In the genomic region with DNA sequence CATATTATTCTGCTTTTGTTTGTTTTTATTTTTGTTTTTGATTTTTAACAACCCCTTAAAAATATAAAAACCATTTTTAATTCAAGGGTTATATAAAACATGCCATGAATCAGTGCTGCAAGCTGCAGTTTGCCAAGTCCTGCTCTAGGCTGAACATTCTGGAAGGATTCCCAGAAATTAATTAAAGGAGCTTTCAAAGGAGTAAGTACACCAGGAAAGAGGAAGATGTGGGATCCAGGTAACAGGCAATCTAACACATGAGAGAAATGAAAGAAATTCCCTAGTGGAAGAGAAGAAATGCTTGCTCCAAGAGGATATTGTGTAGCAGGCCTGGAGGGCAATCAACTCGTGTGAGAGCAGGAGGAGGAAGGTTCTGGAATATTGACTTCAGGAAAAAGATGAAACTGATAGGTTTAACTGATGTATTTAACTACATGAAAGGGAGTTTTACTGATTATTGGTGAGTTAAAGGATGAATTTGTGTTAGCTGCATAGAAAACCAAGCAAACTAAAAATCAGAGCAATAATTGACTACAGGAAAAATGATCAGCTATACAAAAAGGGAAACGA, we compare ENCODE assay signal across 14 cellular contexts.
DNase-seq lines count a peak whose midpoint lies in the region; ATAC-seq, FAIRE-seq and TF ChIP-seq lines count a peak whose summit lies in the region.
"Had no signal": no experiment of that assay in that cellular context is flagged by ENCODE, and none has a peak within 500 bp of the region (broad histone marks: within the 10 kb centered on the region; RNA-seq: fewer than 3 reads in every experiment).

No MANE protein-coding gene starts in this region.

- no peaks in the 10 kb centered on the region for H3K36me3 Mint-ChIP-seq in nephron (ENCODE audit: low read depth)
- no peaks in the 10 kb centered on the region for H3K36me3 Mint-ChIP-seq in CD4-positive, alpha-beta memory T cell
- H3K36me3 Mint-ChIP-seq: stimulated activated memory B cell treated with anti-CD40 and anti-IgM and Interleukin-4, amounts not matched to agents 10 μg/mL and 1 μg/mL and 100 μg/mL, for 72 hours had no signal

- H3K4me1 ChIP-seq in GM23248 (ENCODE audit: insufficient read depth) = peaks cover 32% of the 10 kb centered on the region
- no peaks in the 10 kb centered on the region for H3K4me1 ChIP-seq in CD4-positive, alpha-beta memory T cell (ENCODE audit: insufficient read depth, low read length)

- 94 to 96% methylated on average over 2 of the region's 2 CpGs for WGBS in GM23248 (ENCODE audit: low coverage in 1 of 2, low lambda C conversion rate in 2 of 2, missing lambda C conversion rate in 2 of 2), 2 experiments

- H3K79me2 ChIP-seq in GM23248 (ENCODE audit: insufficient read depth) = no peaks in the 10 kb centered on the region

- no peak overlapping the region for H3K9ac ChIP-seq in GM23248

- intact Hi-C loops in CD4-positive, alpha-beta memory T cell (cut with micrococcal nuclease) = no loop called here

- peaks cover 27% of the 10 kb centered on the region for H3F3A ChIP-seq in GM23248 (ENCODE audit: insufficient read depth)

- POLR2A ChIA-PET in CD4-positive, alpha-beta memory T cell (lab: Charles Lee; ENCODE audit: partially characterized antibody) = no interaction called here

- no peak overlapping the region for H2AFZ ChIP-seq in GM23248

- H3K27ac Mint-ChIP-seq in nephron = peak overlapping the region in 2 of 3 experiments; percentile 48 to 66
- H3K27ac Mint-ChIP-seq in CD4-positive, alpha-beta memory T cell = no peak overlapping the region
- H3K27ac Mint-ChIP-seq: stimulated activated memory B cell treated with anti-CD40 and anti-IgM and Interleukin-4, amounts not matched to agents 10 μg/mL and 1 μg/mL and 100 μg/mL, for 72 hours had no signal

- no peak for TF ChIP-seq CTCF in nephron (IDR thresholded peaks at IDR 0.05; ENCODE audit: unreplicated experiment in 3 of 3)

- no peak overlapping the region for H3K4me2 ChIP-seq in GM23248 (ENCODE audit: unreplicated experiment)

- H3K36me3 ChIP-seq in GM23248 (ENCODE audit: low read depth) = no peaks in the 10 kb centered on the region
- no peaks in the 10 kb centered on the region for H3K36me3 ChIP-seq in CD4-positive, alpha-beta memory T cell (ENCODE audit: insufficient read depth, low read length)

- H4K20me1 ChIP-seq in GM23248 (ENCODE audit: insufficient read depth) = no peaks in the 10 kb centered on the region

- peak; percentile 85 for DNase-seq in GM23248
- peak; percentile 75 for DNase-seq in RPMI7951 (ENCODE audit: low read depth)
- DNase-seq in activated CD4-positive, alpha-beta T cell treated with anti-CD3 and anti-CD28 coated beads, Interleukin-2, amount 50 U/mL, for 48 hours = no peak
- no peak for DNase-seq in stimulated activated CD4-positive, alpha-beta T cell treated with anti-CD3 and anti-CD28 coated beads, Interleukin-1b, Interleukin-23, amount 100 ng/mL, for 48 hours
- DNase-seq in CD4-positive, alpha-beta memory T cell = no peak
- DNase-seq: activated T-cell treated with anti-CD3 and anti-CD28 coated beads, Interleukin-2, amount 50 U/mL, for 1 hour; aorta; erythroblast; GOT3; NCI-H2107 had no signal

- H3K9me2 ChIP-seq in GM23248 (ENCODE audit: insufficient read depth) = no peaks in the 10 kb centered on the region

- no peak overlapping the region; the same call in 1 of the 2 replicates for H3K27ac ChIP-seq in GM23248
- H3K27ac ChIP-seq in CD4-positive, alpha-beta memory T cell (ENCODE audit: low read depth, low read length) = no peak overlapping the region

- no peak overlapping the region for H3K4me3 Mint-ChIP-seq in nephron
- H3K4me3 Mint-ChIP-seq in CD4-positive, alpha-beta memory T cell = no peak overlapping the region
- H3K4me3 Mint-ChIP-seq: stimulated activated memory B cell treated with anti-CD40 and anti-IgM and Interleukin-4, amounts not matched to agents 10 μg/mL and 1 μg/mL and 100 μg/mL, for 72 hours had no signal

- ATAC-seq in HG02852 (IDR thresholded peaks at IDR 0.05; ENCODE audit: unreplicated experiment) = no peak
- ATAC-seq: stimulated activated memory B cell treated with anti-CD40 and anti-IgM and Interleukin-4, amounts not matched to agents 10 μg/mL and 1 μg/mL and 100 μg/mL, for 72 hours had no signal

- H3K27me3 Mint-ChIP-seq in nephron (ENCODE audit: low read depth) = no peaks in the 10 kb centered on the region
- H3K27me3 Mint-ChIP-seq in CD4-positive, alpha-beta memory T cell = peaks cover 0 to 1% of the 10 kb centered on the region in 2 donors
- H3K27me3 Mint-ChIP-seq: stimulated activated memory B cell treated with anti-CD40 and anti-IgM and Interleukin-4, amounts not matched to agents 10 μg/mL and 1 μg/mL and 100 μg/mL, for 72 hours had no signal

- in situ Hi-C loops in GM23248 (cut with MboI) = no loop called here

- peaks cover 18% of the 10 kb centered on the region for H3K4me1 Mint-ChIP-seq in nephron
- H3K4me1 Mint-ChIP-seq in CD4-positive, alpha-beta memory T cell = no peaks in the 10 kb centered on the region
- H3K4me1 Mint-ChIP-seq: stimulated activated memory B cell treated with anti-CD40 and anti-IgM and Interleukin-4, amounts not matched to agents 10 μg/mL and 1 μg/mL and 100 μg/mL, for 72 hours had no signal

- no peak overlapping the region for H3K4me3 ChIP-seq in GM23248
- no peak overlapping the region for H3K4me3 ChIP-seq in CD4-positive, alpha-beta memory T cell (ENCODE audit: low read length in 2 of 2)

- CTCF ChIA-PET in CD4-positive, alpha-beta memory T cell (lab: Charles Lee; ENCODE audit: partially characterized antibody) = no interaction called here

- no peaks in the 10 kb centered on the region for H3K27me3 ChIP-seq in GM23248 (replicated peaks; ENCODE audit: insufficient read depth)
- H3K27me3 ChIP-seq in CD4-positive, alpha-beta memory T cell (ENCODE audit: insufficient read depth, low read length) = no peaks in the 10 kb centered on the region

- H3K9me3 ChIP-seq in GM23248 (ENCODE audit: low read depth) = no peaks in the 10 kb centered on the region
- H3K9me3 ChIP-seq in CD4-positive, alpha-beta memory T cell (ENCODE audit: control insufficient read depth in 1 of 2, low read length in 2 of 2) = no peaks in the 10 kb centered on the region

- FAIRE-seq in endometrium (lab: Jason Lieb, UNC) = peak; percentile 73

- H3K9me3 Mint-ChIP-seq in nephron = peaks cover under 1% of the 10 kb centered on the region
- peaks cover 0 to 10% (median under 1%) of the 10 kb centered on the region in 8 donors for H3K9me3 Mint-ChIP-seq in CD4-positive, alpha-beta memory T cell
- H3K9me3 Mint-ChIP-seq: stimulated activated memory B cell treated with anti-CD40 and anti-IgM and Interleukin-4, amounts not matched to agents 10 μg/mL and 1 μg/mL and 100 μg/mL, for 72 hours had no signal

Comparison
In these comparisons a context has a peak if more than half of its experiments do, and no peak if none do; other contexts are left out.
1. DNase-seq: peak in GM23248 (single experiment) and RPMI7951 (single experiment); none in activated CD4-positive, alpha-beta T cell treated with anti-CD3 and anti-CD28 coated beads, Interleukin-2, amount 50 U/mL, for 48 hours (0 of 2), stimulated activated CD4-positive, alpha-beta T cell treated with anti-CD3 and anti-CD28 coated beads, Interleukin-1b, Interleukin-23, amount 100 ng/mL, for 48 hours (single experiment) and CD4-positive, alpha-beta memory T cell (0 of 5).
2. H3K27ac Mint-ChIP-seq: peak in nephron (2 of 3); none in CD4-positive, alpha-beta memory T cell (0 of 7).